ENCODE assay signal across 8 cellular contexts in genomic region chr22:39661842-39662676, GRCh38.
DNase-seq lines count a peak whose midpoint lies in the region; ATAC-seq and TF ChIP-seq lines count a peak whose summit lies in the region.

No MANE protein-coding gene starts in this region.

- peaks cover 77% of the 10 kb centered on the region for H3K27me3 ChIP-seq in HUES6 (ENCODE audit: control insufficient read depth, insufficient read depth, low read length)
- H3K27me3 ChIP-seq in BE2C, result peaks cover 13% of the 10 kb centered on the region

- H3K4me1 ChIP-seq in HUES6 (ENCODE audit: control insufficient read depth, insufficient read depth, low read length), result peaks cover 36% of the 10 kb centered on the region
- no peaks in the 10 kb centered on the region for H3K4me1 ChIP-seq in BE2C

- in situ Hi-C loops in KBM-7 (cut with MboI; ENCODE audit: low pct_unique_long_range_greater_than_20kb, low sequenced_read_pairs), result no loop called here

- no peak for TF ChIP-seq CTCF in BE2C (IDR thresholded peaks at IDR 0.05; ENCODE audit: low read depth, low read length)

- H3K4me3 ChIP-seq in HUES6 (ENCODE audit: low read depth, low read length) (peak overlapping the region; percentile 74), BE2C (ENCODE audit: low read depth, low read length) (no peak overlapping the region)

- ATAC-seq in HG03045 (IDR thresholded peaks at IDR 0.05; ENCODE audit: unreplicated experiment), result no peak

- DNase-seq in activated CD8-positive, alpha-beta memory T cell treated with anti-CD3 and anti-CD28 coated beads for 24 hours, result peak; percentile 88
- DNase-seq in germinal center (ENCODE audit: low spot score) (peak; percentile 67), KBM-7 (no peak), BE2C (no peak), kidney tubule cell (ENCODE audit: low spot score) (no peak)
- peak; percentile 60 to 90 (median 73) for DNase-seq in stimulated activated CD4-positive, alpha-beta T cell treated with anti-CD3 and anti-CD28 coated beads, TNF-alpha, amount 100 ng/mL, for 48 hours (ENCODE audit: low read depth in 3 of 3)

- H3K9me3 ChIP-seq in HUES6 (ENCODE audit: control insufficient read depth, insufficient read depth, low read depth, low read length) (no peaks in the 10 kb centered on the region), BE2C (no peaks in the 10 kb centered on the region; the same call in 1 of the 2 replicates)

- H3K9ac ChIP-seq in HUES6 (ENCODE audit: low read length), result no peak overlapping the region

- no peak overlapping the region for H3K27ac ChIP-seq in HUES6 (ENCODE audit: low read depth, low read length)

- H3K36me3 ChIP-seq in HUES6 (ENCODE audit: control insufficient read depth, insufficient read depth, low read length) (no peaks in the 10 kb centered on the region), BE2C (no peaks in the 10 kb centered on the region)

Comparison
In these comparisons a context has a peak if more than half of its experiments do, and no peak if none do; other contexts are left out.
1. DNase-seq: peak in activated CD8-positive, alpha-beta memory T cell treated with anti-CD3 and anti-CD28 coated beads for 24 hours (single experiment), germinal center (single experiment) and stimulated activated CD4-positive, alpha-beta T cell treated with anti-CD3 and anti-CD28 coated beads, TNF-alpha, amount 100 ng/mL, for 48 hours (3 of 3); none in KBM-7 (single experiment), BE2C (single experiment) and kidney tubule cell (single experiment).